In genomic region chr16:57284952-57285263, GRCh38 we compare ENCODE assay signal across 7 cellular contexts. TPM values are rescaled to one million over a fixed set of nuclear protein-coding genes. Genes with fewer than 3 reads are reported as not detected.
A peak's percentile ranks its signal among the peaks of the same experiment; 100 is the strongest.
DNase-seq lines count a peak whose midpoint lies in the region; ATAC-seq, FAIRE-seq and TF ChIP-seq lines count a peak whose summit lies in the region.

No MANE protein-coding gene starts in this region.

- FAIRE-seq in keratinocyte (lab: Jason Lieb, UNC) = no peak

- intact Hi-C loops in stomach (cut with DNase I; ENCODE audit: low total_unique reads) (no loop called here), posterior cingulate gyrus (cut with DNase I) (no loop called here)

- H3K79me2 ChIP-seq in keratinocyte (ENCODE audit: control insufficient read depth, insufficient read depth, low read length) = no peaks in the 10 kb centered on the region

- dilution Hi-C loops in keratinocyte (cut with MboI; ENCODE audit: extremely low pct_ligation_motif_present, low sequenced_read_pairs) = no loop called here

- peaks cover 38% of the 10 kb centered on the region for H3K27me3 ChIP-seq in HUES64 (ENCODE audit: insufficient read depth, low read length)
- H3K27me3 ChIP-seq in adipocyte (replicated peaks; ENCODE audit: control insufficient read depth, insufficient read depth, low read length) = peaks cover 35% of the 10 kb centered on the region
- H3K27me3 ChIP-seq in keratinocyte (ENCODE audit: control insufficient read depth, extremely low read depth, insufficient read depth, low read length) = peaks cover 10% of the 10 kb centered on the region
- H3K27me3 ChIP-seq in stomach = peaks cover 0 to 29% (median 13%) of the 10 kb centered on the region in 3 donors

- no peaks in the 10 kb centered on the region; the same call in 1 of the 2 replicates for H3K4me1 ChIP-seq in HUES64 (ENCODE audit: insufficient read depth, low read length)
- H3K4me1 ChIP-seq in adipocyte (ENCODE audit: control insufficient read depth, insufficient read depth, low read length) = peaks cover 7% of the 10 kb centered on the region
- peaks cover 12% of the 10 kb centered on the region for H3K4me1 ChIP-seq in keratinocyte (ENCODE audit: control insufficient read depth, extremely low read depth, insufficient read depth, low read length)
- peaks cover 11 to 42% (median 34%) of the 10 kb centered on the region in 4 donors for H3K4me1 ChIP-seq in stomach

- peak overlapping the region; percentile 70 for H2AFZ ChIP-seq in keratinocyte (ENCODE audit: control insufficient read depth, low read length)

- H3K9ac ChIP-seq in HUES64 (ENCODE audit: low read depth, low read length) (peak overlapping the region; percentile 31; the same call in 1 of the 2 replicates), adipocyte (ENCODE audit: low read length) (no peak overlapping the region), keratinocyte (ENCODE audit: control insufficient read depth, extremely low read depth, insufficient read depth, low read length) (peak overlapping the region; percentile 63)

- H3K4me3 ChIP-seq in HUES64 (ENCODE audit: low read length) (peak overlapping the region; percentile 74), adipocyte (ENCODE audit: low read length) (peak overlapping the region; percentile 70), keratinocyte (ENCODE audit: control insufficient read depth in 2 of 3, extremely low read depth in 1 of 3, insufficient read depth in 2 of 3, low read depth in 1 of 3, low read length in 3 of 3) (peak overlapping the region; percentile 50 to 61 (median 56)), stomach (peak overlapping the region; percentile 59 to 80 (median 70))

- no peaks in the 10 kb centered on the region for H3K9me1 ChIP-seq in keratinocyte (ENCODE audit: control insufficient read depth, extremely low read depth, insufficient read depth, low read length)

- H4K20me1 ChIP-seq in keratinocyte (ENCODE audit: control insufficient read depth, extremely low read depth, insufficient read depth, low read length) = no peaks in the 10 kb centered on the region

- TF ChIP-seq CTCF in keratinocyte (optimal IDR thresholded peaks at IDR 0.05 in 1 of 3, IDR thresholded peaks at IDR 0.05 in 1 of 3, conservative IDR thresholded peaks at IDR 0.05 in 1 of 3; ENCODE audit: extremely low read depth in 1 of 3, insufficient read depth in 2 of 3, low read length in 3 of 3) = no peak
- no peak for TF ChIP-seq CTCF in stomach (IDR thresholded peaks at IDR 0.05)

- no peak for TF ChIP-seq EP300 in stomach (IDR thresholded peaks at IDR 0.05)

- H3K27ac ChIP-seq in HUES64 (ENCODE audit: low read depth, low read length) (no peak overlapping the region), keratinocyte (ENCODE audit: control insufficient read depth, insufficient read depth, low read length) (no peak overlapping the region), stomach (peak overlapping the region; percentile 84 to 90 (median 89))

- WGBS in HUES64 = 3% methylated on average over 17 of the region's 19 CpGs
- 6 to 10% (median 8%) methylated on average over 16 to 19 of the region's 19 CpGs for WGBS in stomach, 5 donors

- no peaks in the 10 kb centered on the region for H3K36me3 ChIP-seq in HUES64 (ENCODE audit: insufficient read depth, low read length)
- no peaks in the 10 kb centered on the region for H3K36me3 ChIP-seq in adipocyte (ENCODE audit: control insufficient read depth, insufficient read depth, low read length, severe bottlenecking)
- no peaks in the 10 kb centered on the region for H3K36me3 ChIP-seq in keratinocyte (ENCODE audit: control insufficient read depth in 2 of 2, extremely low read depth in 1 of 2, insufficient read depth in 2 of 2, low read length in 2 of 2)
- H3K36me3 ChIP-seq in stomach = no peaks in the 10 kb centered on the region

- H3K9me3 ChIP-seq in HUES64 (ENCODE audit: insufficient read depth, low read depth, low read length) (no peaks in the 10 kb centered on the region), adipocyte (ENCODE audit: control insufficient read depth, low read length) (no peaks in the 10 kb centered on the region), keratinocyte (ENCODE audit: control insufficient read depth, low read depth, low read length) (no peaks in the 10 kb centered on the region), stomach (no peaks in the 10 kb centered on the region)

- ATAC-seq in GM21515 (IDR thresholded peaks at IDR 0.05; ENCODE audit: unreplicated experiment) = no peak

- DNase-seq in adipocyte (ENCODE audit: low read depth) (no peak), keratinocyte (ENCODE audit: low read depth, low spot score) (no peak), stomach (no peak), T-helper 9 cell (no peak), posterior cingulate gyrus (no peak)

- no peak for TF ChIP-seq POLR2A in stomach (IDR thresholded peaks at IDR 0.05)

- H3K4me2 ChIP-seq in keratinocyte (ENCODE audit: control insufficient read depth, extremely low read depth, insufficient read depth, low read depth, low read length) = peak overlapping the region; percentile 71

RNA-seq across cellular contexts. Expression of gene PLLP, which starts 0.4 kb away (rescaled TPM):
- polyA plus RNA-seq in HUES64 (2013, experiment 1 of 2) = 2.7 TPM
- 4.2 TPM for polyA plus RNA-seq in HUES64 (2013, experiment 2 of 2)
- 8.7 to 15.4 TPM (median 13.1 TPM) in 3 replicates for polyA plus RNA-seq in keratinocyte
- polyA plus RNA-seq in keratinocyte (2011; ENCODE audit: low read depth) = 2.0 TPM
- polyA plus RNA-seq in keratinocyte (2011; cell fraction: cytosol; rRNA removed) = 7.6 and 10.6 TPM in 2 replicates
- 5.4 and 8.0 TPM in 2 replicates for polyA plus RNA-seq in keratinocyte (2011; cell fraction: nucleus; rRNA removed)
- polyA plus RNA-seq in keratinocyte (2012; ENCODE audit: low replicate concordance) = 5.8 and 10.7 TPM in 2 replicates
- polyA minus RNA-seq in keratinocyte = 8.3 to 14.0 TPM (median 14.0 TPM) in 3 replicates
- polyA minus RNA-seq in keratinocyte (2011; cell fraction: cytosol; rRNA and poly(A)+ RNA removed) = 9.0 TPM
- polyA minus RNA-seq in keratinocyte (2011; cell fraction: nucleus; rRNA and poly(A)+ RNA removed) = 2.8 and 7.2 TPM in 2 replicates
- 100 to 1,000 TPM in 2 of 5 donors, 10 to 100 TPM in 3; 27.4 to 190 (median 59.1) TPM for total RNA-seq in stomach
- polyA plus RNA-seq in stomach = 10 to 100 TPM; 39.0 to 46.6 (median 43.7) TPM

RNA-seq across cellular contexts. Expression of gene ARL2BP, which starts 39.8 kb away (rescaled TPM):
- polyA plus RNA-seq in HUES64 (2013, experiment 1 of 2) = 26.6 TPM
- 30.3 TPM for polyA plus RNA-seq in HUES64 (2013, experiment 2 of 2)
- polyA plus RNA-seq in keratinocyte (55.2 to 107 TPM (median 98.0 TPM) in 3 replicates), stomach (10 to 100 TPM; 24.0 to 46.6 (median 39.8) TPM)
- polyA plus RNA-seq in keratinocyte (2011; ENCODE audit: low read depth) = 37.9 TPM
- 80.7 and 116 TPM in 2 replicates for polyA plus RNA-seq in keratinocyte (2011; cell fraction: cytosol; rRNA removed)
- polyA plus RNA-seq in keratinocyte (2011; cell fraction: nucleus; rRNA removed) = 34.7 and 35.5 TPM in 2 replicates
- polyA plus RNA-seq in keratinocyte (2012; ENCODE audit: low replicate concordance) = 41.8 and 65.4 TPM in 2 replicates
- polyA minus RNA-seq in keratinocyte = 42.4 to 71.7 TPM (median 60.0 TPM) in 3 replicates
- 66.4 TPM for polyA minus RNA-seq in keratinocyte (2011; cell fraction: cytosol; rRNA and poly(A)+ RNA removed)
- 14.6 and 25.1 TPM in 2 replicates for polyA minus RNA-seq in keratinocyte (2011; cell fraction: nucleus; rRNA and poly(A)+ RNA removed)
- 10 to 100 TPM; 15.6 to 61.6 (median 46.7) TPM for total RNA-seq in stomach

Comparison
In these comparisons a context has a peak if more than half of its experiments do, and no peak if none do; other contexts are left out.
1. H3K27ac ChIP-seq: peak in stomach (5 of 5); none in HUES64 (single experiment) and keratinocyte (single experiment).
2. Peak in every context shown above with its lines, with median percentiles within 50 percentile points of each other: H3K4me3 ChIP-seq.